Comparison of ENCODE assay signal across 1 cellular context in the genomic region with DNA sequence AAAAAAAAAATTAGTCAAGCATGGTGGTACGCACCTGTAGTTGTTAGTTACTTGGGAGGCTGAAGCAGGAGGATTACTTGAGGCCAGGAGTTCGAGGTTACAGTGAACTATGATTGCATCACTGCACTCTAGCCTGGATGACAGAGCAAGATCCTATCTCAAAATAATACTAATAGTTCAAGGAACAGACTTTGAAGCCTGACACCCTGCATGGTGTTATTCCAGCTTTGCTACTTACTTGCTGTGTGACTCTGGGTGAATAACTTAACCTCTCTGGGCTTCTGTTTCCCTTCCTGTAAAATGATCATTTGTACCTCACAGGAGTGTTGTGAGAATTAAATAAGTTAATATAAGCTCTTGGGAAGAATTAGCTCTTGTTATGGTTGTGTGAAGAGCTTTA.
TF ChIP-seq lines count a peak whose summit lies in the region.

No MANE protein-coding gene starts in this region.

TF ChIP-seq in K562, 482 proteins besides CTCF, POLR2A, EP300 and RAD21 (continued from another document):
- no peak for TF ChIP-seq ZNF785 (CRISPR knock-in tag; IDR thresholded peaks at IDR 0.05)
- TF ChIP-seq HNRNPK (IDR thresholded peaks at IDR 0.05; ENCODE audit: low read depth, low read length, poor library complexity, severe bottlenecking): no peak
- TF ChIP-seq ATF7 (IDR thresholded peaks at IDR 0.05): peak; percentile 15; the same call in 1 of the 2 replicates
- peak in 1 of 2 experiments; percentile 34; a peak in 2 of 4 replicates for TF ChIP-seq TRIM24 (IDR thresholded peaks at IDR 0.05)
- TF ChIP-seq CCAR2 (IDR thresholded peaks at IDR 0.05; ENCODE audit: low read depth, low read length): no peak
- TF ChIP-seq, protein P1, sequence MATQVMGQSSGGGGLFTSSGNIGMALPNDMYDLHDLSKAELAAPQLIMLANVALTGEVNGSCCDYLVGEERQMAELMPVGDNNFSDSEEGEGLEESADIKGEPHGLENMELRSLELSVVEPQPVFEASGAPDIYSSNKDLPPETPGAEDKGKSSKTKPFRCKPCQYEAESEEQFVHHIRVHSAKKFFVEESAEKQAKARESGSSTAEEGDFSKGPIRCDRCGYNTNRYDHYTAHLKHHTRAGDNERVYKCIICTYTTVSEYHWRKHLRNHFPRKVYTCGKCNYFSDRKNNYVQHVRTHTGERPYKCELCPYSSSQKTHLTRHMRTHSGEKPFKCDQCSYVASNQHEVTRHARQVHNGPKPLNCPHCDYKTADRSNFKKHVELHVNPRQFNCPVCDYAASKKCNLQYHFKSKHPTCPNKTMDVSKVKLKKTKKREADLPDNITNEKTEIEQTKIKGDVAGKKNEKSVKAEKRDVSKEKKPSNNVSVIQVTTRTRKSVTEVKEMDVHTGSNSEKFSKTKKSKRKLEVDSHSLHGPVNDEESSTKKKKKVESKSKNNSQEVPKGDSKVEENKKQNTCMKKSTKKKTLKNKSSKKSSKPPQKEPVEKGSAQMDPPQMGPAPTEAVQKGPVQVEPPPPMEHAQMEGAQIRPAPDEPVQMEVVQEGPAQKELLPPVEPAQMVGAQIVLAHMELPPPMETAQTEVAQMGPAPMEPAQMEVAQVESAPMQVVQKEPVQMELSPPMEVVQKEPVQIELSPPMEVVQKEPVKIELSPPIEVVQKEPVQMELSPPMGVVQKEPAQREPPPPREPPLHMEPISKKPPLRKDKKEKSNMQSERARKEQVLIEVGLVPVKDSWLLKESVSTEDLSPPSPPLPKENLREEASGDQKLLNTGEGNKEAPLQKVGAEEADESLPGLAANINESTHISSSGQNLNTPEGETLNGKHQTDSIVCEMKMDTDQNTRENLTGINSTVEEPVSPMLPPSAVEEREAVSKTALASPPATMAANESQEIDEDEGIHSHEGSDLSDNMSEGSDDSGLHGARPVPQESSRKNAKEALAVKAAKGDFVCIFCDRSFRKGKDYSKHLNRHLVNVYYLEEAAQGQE (CRISPR knock-in tag; IDR thresholded peaks at IDR 0.05; ENCODE audit: low read depth): no peak
- no peak for TF ChIP-seq PURB (CRISPR knock-in tag; IDR thresholded peaks at IDR 0.05; ENCODE audit: low read depth)
- TF ChIP-seq ZNF707 (CRISPR knock-in tag; conservative IDR thresholded peaks at IDR 0.05): no peak
- TF ChIP-seq PHTF2 (CRISPR knock-in tag; IDR thresholded peaks at IDR 0.05): no peak
- no peak for TF ChIP-seq ZNF436 (CRISPR knock-in tag; IDR thresholded peaks at IDR 0.05)
- TF ChIP-seq MYBL2 (IDR thresholded peaks at IDR 0.05; ENCODE audit: low read depth): no peak
- TF ChIP-seq MYBL2 (CRISPR knock-in tag; IDR thresholded peaks at IDR 0.05; ENCODE audit: borderline replicate concordance): no peak
- TF ChIP-seq, protein P2, sequence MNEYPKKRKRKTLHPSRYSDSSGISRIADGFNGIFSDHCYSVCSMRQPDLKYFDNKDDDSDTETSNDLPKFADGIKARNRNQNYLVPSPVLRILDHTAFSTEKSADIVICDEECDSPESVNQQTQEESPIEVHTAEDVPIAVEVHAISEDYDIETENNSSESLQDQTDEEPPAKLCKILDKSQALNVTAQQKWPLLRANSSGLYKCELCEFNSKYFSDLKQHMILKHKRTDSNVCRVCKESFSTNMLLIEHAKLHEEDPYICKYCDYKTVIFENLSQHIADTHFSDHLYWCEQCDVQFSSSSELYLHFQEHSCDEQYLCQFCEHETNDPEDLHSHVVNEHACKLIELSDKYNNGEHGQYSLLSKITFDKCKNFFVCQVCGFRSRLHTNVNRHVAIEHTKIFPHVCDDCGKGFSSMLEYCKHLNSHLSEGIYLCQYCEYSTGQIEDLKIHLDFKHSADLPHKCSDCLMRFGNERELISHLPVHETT (CRISPR knock-in tag; conservative IDR thresholded peaks at IDR 0.05 in 1 of 2, IDR thresholded peaks at IDR 0.05 in 1 of 2): no peak
- TF ChIP-seq, protein P3, sequence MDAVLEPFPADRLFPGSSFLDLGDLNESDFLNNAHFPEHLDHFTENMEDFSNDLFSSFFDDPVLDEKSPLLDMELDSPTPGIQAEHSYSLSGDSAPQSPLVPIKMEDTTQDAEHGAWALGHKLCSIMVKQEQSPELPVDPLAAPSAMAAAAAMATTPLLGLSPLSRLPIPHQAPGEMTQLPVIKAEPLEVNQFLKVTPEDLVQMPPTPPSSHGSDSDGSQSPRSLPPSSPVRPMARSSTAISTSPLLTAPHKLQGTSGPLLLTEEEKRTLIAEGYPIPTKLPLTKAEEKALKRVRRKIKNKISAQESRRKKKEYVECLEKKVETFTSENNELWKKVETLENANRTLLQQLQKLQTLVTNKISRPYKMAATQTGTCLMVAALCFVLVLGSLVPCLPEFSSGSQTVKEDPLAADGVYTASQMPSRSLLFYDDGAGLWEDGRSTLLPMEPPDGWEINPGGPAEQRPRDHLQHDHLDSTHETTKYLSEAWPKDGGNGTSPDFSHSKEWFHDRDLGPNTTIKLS (IDR thresholded peaks at IDR 0.05; ENCODE audit: borderline replicate concordance, low read depth): no peak
- no peak for TF ChIP-seq ZNF134 (CRISPR knock-in tag; conservative IDR thresholded peaks at IDR 0.05)
- TF ChIP-seq ZNF583 (CRISPR knock-in tag; IDR thresholded peaks at IDR 0.05): no peak
TF ChIP-seq in K562: peak in this region for 20.
